Comparison of ENCODE assay signal across 1 cellular context in genomic region chr10:79038841-79039201, GRCh38.
TF ChIP-seq lines count a peak whose summit lies in the region.

No MANE protein-coding gene starts in this region.

TF ChIP-seq in K562, 482 proteins besides CTCF, POLR2A, EP300 and RAD21 (continued from another document and continues in another):
- TF ChIP-seq ATF2 (CRISPR knock-in tag; IDR thresholded peaks at IDR 0.05) = no peak
- no peak for TF ChIP-seq SP1 (CRISPR knock-in tag; IDR thresholded peaks at IDR 0.05)
- TF ChIP-seq ZNF398 (CRISPR knock-in tag; IDR thresholded peaks at IDR 0.05) = no peak
- TF ChIP-seq MLLT1 (IDR thresholded peaks at IDR 0.05) = 0 out of 4 replicates have a peak, but pooled peaks of 1 of the 2 experiments have one; percentile 4
- peak; percentile 95 for TF ChIP-seq ZFP1 (CRISPR knock-in tag; IDR thresholded peaks at IDR 0.05)
- TF ChIP-seq ZNF354B (CRISPR knock-in tag; IDR thresholded peaks at IDR 0.05) = no peak
- no peak for TF ChIP-seq CBFA2T3 (IDR thresholded peaks at IDR 0.05)
- TF ChIP-seq SIX5 (IDR thresholded peaks at IDR 0.05; ENCODE audit: borderline replicate concordance in 1 of 2, insufficient read depth in 1 of 2, low read depth in 1 of 2, low read length in 2 of 2) = no peak; a peak in 1 of 4 replicates
- no peak for TF ChIP-seq RBM39 (optimal IDR thresholded peaks at IDR 0.05; ENCODE audit: low read depth, low read length)
- no peak for TF ChIP-seq CBX2 (IDR thresholded peaks at IDR 0.05; ENCODE audit: insufficient read depth, low read length, poor library complexity, severe bottlenecking)
- TF ChIP-seq ZNF239 (CRISPR knock-in tag; IDR thresholded peaks at IDR 0.05) = no peak
- peak in 1 of 3 experiments; percentile 76 for TF ChIP-seq YY1 (IDR thresholded peaks at IDR 0.05; ENCODE audit: borderline replicate concordance in 1 of 3, control insufficient read depth in 1 of 3, extremely low read depth in 1 of 3, insufficient read depth in 3 of 3, insufficient read length in 1 of 3, insufficient replicate concordance in 2 of 3, low read depth in 1 of 3, low read length in 2 of 3)
- no peak for TF ChIP-seq RAD51 (IDR thresholded peaks at IDR 0.05; ENCODE audit: borderline replicate concordance, low read depth)
- TF ChIP-seq, protein P1, sequence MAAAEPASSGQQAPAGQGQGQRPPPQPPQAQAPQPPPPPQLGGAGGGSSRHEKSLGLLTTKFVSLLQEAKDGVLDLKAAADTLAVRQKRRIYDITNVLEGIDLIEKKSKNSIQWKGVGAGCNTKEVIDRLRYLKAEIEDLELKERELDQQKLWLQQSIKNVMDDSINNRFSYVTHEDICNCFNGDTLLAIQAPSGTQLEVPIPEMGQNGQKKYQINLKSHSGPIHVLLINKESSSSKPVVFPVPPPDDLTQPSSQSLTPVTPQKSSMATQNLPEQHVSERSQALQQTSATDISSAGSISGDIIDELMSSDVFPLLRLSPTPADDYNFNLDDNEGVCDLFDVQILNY (CRISPR knock-in tag; IDR thresholded peaks at IDR 0.05) = no peak
- no peak for TF ChIP-seq RBM17 (IDR thresholded peaks at IDR 0.05; ENCODE audit: borderline replicate concordance, low read depth, low read length)
- TF ChIP-seq, protein P2, sequence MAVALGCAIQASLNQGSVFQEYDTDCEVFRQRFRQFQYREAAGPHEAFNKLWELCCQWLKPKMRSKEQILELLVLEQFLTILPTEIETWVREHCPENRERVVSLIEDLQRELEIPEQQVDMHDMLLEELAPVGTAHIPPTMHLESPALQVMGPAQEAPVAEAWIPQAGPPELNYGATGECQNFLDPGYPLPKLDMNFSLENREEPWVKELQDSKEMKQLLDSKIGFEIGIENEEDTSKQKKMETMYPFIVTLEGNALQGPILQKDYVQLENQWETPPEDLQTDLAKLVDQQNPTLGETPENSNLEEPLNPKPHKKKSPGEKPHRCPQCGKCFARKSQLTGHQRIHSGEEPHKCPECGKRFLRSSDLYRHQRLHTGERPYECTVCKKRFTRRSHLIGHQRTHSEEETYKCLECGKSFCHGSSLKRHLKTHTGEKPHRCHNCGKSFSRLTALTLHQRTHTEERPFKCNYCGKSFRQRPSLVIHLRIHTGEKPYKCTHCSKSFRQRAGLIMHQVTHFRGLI (CRISPR knock-in tag; IDR thresholded peaks at IDR 0.05) = no peak
- no peak for TF ChIP-seq ZNF316 (IDR thresholded peaks at IDR 0.05)
- no peak for TF ChIP-seq ZKSCAN1 (IDR thresholded peaks at IDR 0.05; ENCODE audit: low read depth, low read length)
- TF ChIP-seq TFAP4 (CRISPR knock-in tag; IDR thresholded peaks at IDR 0.05; ENCODE audit: borderline replicate concordance) = peak; percentile 71; the same call in 1 of the 2 replicates
- peak; percentile 14; the same call in 1 of the 2 replicates for TF ChIP-seq ATF7 (IDR thresholded peaks at IDR 0.05)
- no peak for TF ChIP-seq ZNF695 (CRISPR knock-in tag; IDR thresholded peaks at IDR 0.05)
- peak; percentile 10; the same call in 1 of the 2 replicates for TF ChIP-seq PHF8 (IDR thresholded peaks at IDR 0.05; ENCODE audit: borderline replicate concordance, low read length)
- no peak for TF ChIP-seq ZNF445 (CRISPR knock-in tag; IDR thresholded peaks at IDR 0.05; ENCODE audit: low read depth)
- TF ChIP-seq, protein P3, sequence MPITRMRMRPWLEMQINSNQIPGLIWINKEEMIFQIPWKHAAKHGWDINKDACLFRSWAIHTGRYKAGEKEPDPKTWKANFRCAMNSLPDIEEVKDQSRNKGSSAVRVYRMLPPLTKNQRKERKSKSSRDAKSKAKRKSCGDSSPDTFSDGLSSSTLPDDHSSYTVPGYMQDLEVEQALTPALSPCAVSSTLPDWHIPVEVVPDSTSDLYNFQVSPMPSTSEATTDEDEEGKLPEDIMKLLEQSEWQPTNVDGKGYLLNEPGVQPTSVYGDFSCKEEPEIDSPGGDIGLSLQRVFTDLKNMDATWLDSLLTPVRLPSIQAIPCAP (CRISPR knock-in tag; IDR thresholded peaks at IDR 0.05; ENCODE audit: borderline replicate concordance) = no peak
- TF ChIP-seq ARID3A (IDR thresholded peaks at IDR 0.05; ENCODE audit: borderline replicate concordance, low read depth, low read length) = no peak
- TF ChIP-seq ZNF766 (CRISPR knock-in tag; conservative IDR thresholded peaks at IDR 0.05) = no peak
- TF ChIP-seq DIDO1 (tag; IDR thresholded peaks at IDR 0.05; ENCODE audit: low read depth) = no peak
- no peak for TF ChIP-seq ZNF121 (CRISPR knock-in tag; conservative IDR thresholded peaks at IDR 0.05)
- TF ChIP-seq, protein P4, sequence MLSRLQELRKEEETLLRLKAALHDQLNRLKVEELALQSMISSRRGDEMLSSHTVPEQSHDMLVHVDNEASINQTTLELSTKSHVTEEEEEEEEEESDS (CRISPR knock-in tag; IDR thresholded peaks at IDR 0.05) = no peak
- TF ChIP-seq RHOXF2B (CRISPR knock-in tag; conservative IDR thresholded peaks at IDR 0.05) = no peak
- TF ChIP-seq MYC (IDR thresholded peaks at IDR 0.05; ENCODE audit: low read depth, low read length) = peak; percentile 68
- TF ChIP-seq MYC (CRISPR knock-in tag; IDR thresholded peaks at IDR 0.05; ENCODE audit: borderline replicate concordance, low read depth) = no peak
- TF ChIP-seq ZNF407 (IDR thresholded peaks at IDR 0.05; ENCODE audit: low read depth) = no peak
- TF ChIP-seq PURB (CRISPR knock-in tag; IDR thresholded peaks at IDR 0.05; ENCODE audit: low read depth) = no peak
- no peak for TF ChIP-seq FOXP4 (CRISPR knock-in tag; IDR thresholded peaks at IDR 0.05; ENCODE audit: borderline replicate concordance)
- no peak for TF ChIP-seq ZC3H8 (IDR thresholded peaks at IDR 0.05)
- no peak for TF ChIP-seq ZNF146 (CRISPR knock-in tag; IDR thresholded peaks at IDR 0.05; ENCODE audit: unreplicated experiment)
- no peak for TF ChIP-seq GABPB2 (CRISPR knock-in tag; conservative IDR thresholded peaks at IDR 0.05)
